ENCODE assay signal across 19 cellular contexts in the genomic region with DNA sequence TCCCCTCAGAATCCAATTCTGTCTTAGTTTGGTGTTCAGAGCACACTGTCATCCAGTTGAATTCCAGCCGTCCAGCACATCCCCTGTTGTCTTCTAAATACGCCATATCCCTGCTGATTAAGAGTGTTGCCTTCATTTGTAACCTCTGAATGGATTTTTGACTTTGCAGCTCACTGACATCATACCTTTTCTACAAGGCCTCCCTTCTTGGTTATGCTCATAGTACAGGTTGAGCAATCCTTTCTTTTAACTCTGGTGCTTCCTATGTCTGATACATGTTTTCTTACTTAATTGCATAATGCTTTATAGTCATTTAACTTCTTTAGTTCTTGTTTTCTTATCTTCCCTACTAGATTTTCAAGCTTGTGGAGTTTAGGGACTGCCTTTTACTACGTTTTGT. TPM values are rescaled to one million over a fixed set of nuclear protein-coding genes. Genes with fewer than 3 reads are reported as not detected.
DNase-seq lines count a peak whose midpoint lies in the region; ATAC-seq and TF ChIP-seq lines count a peak whose summit lies in the region.
"Had no signal": no experiment of that assay in that cellular context is flagged by ENCODE, and none has a peak within 500 bp of the region (broad histone marks: within the 10 kb centered on the region; RNA-seq: fewer than 3 reads in every experiment).

No MANE protein-coding gene starts in this region.

- no peaks in the 10 kb centered on the region for H3F3A ChIP-seq in GM23338 (replicated peaks; ENCODE audit: low read depth)

- H3K27me3 Mint-ChIP-seq in GM23338 (ENCODE audit: insufficient read depth, low read depth, poor library complexity) (peaks cover 3% of the 10 kb centered on the region), T-helper 17 cell (no peaks in the 10 kb centered on the region), nephron progenitor cell (ENCODE audit: low read depth, poor library complexity) (no peaks in the 10 kb centered on the region)
- H3K27me3 Mint-ChIP-seq: CD4-positive, alpha-beta memory T cell had no signal

- peaks cover 13% of the 10 kb centered on the region; the same call in 1 of the 2 replicates for H4K20me1 ChIP-seq in GM23338 (replicated peaks; ENCODE audit: insufficient read depth)

- H3K79me2 ChIP-seq in GM23338 (replicated peaks; ENCODE audit: insufficient read depth): peaks cover 53% of the 10 kb centered on the region

- ATAC-seq in GM23338 (no peak), T-helper 17 cell (no peak), HG03135 (IDR thresholded peaks at IDR 0.05; ENCODE audit: unreplicated experiment) (no peak), GM19467 (IDR thresholded peaks at IDR 0.05; ENCODE audit: unreplicated experiment) (no peak)

- H3K27ac ChIP-seq in GM23338 (ENCODE audit: low read depth): no peak overlapping the region
- H3K27ac ChIP-seq: SJCRH30 had no signal

- H3K4me1 ChIP-seq in GM23338 (ENCODE audit: insufficient read depth): peaks cover 10% of the 10 kb centered on the region
- H3K4me1 ChIP-seq: SJCRH30 had no signal

- H3K36me3 ChIP-seq in GM23338 (ENCODE audit: insufficient read depth): peaks cover 36% of the 10 kb centered on the region

- H3K36me3 Mint-ChIP-seq in GM23338 (ENCODE audit: low read depth) (peaks cover 73% of the 10 kb centered on the region), T-helper 17 cell (ENCODE audit: low read depth) (peaks cover 27% of the 10 kb centered on the region), nephron progenitor cell (ENCODE audit: low read depth) (peaks cover 80% of the 10 kb centered on the region)

- no peaks in the 10 kb centered on the region for H3K9me3 ChIP-seq in T-helper 17 cell (ENCODE audit: control insufficient read depth, low read length, poor library complexity, severe bottlenecking)
- H3K9me3 ChIP-seq: BE2C, SJCRH30 had no signal

- no peak overlapping the region for H2AFZ ChIP-seq in GM23338

- no peak overlapping the region for H3K4me3 ChIP-seq in GM23338
- H3K4me3 ChIP-seq in epithelial cell of esophagus (ENCODE audit: low read length): no peak overlapping the region
- H3K4me3 ChIP-seq: SJCRH30 had no signal

- H3K9me2 ChIP-seq in GM23338 (ENCODE audit: insufficient read depth): no peaks in the 10 kb centered on the region

- H3K27me3 ChIP-seq in GM23338 (ENCODE audit: insufficient read depth): no peaks in the 10 kb centered on the region
- H3K27me3 ChIP-seq: BE2C, SJCRH30 had no signal

- H3K4me2 ChIP-seq in GM23338: no peak overlapping the region

- no peaks in the 10 kb centered on the region for H3K9me3 Mint-ChIP-seq in GM23338
- no peaks in the 10 kb centered on the region for H3K9me3 Mint-ChIP-seq in nephron progenitor cell
- H3K9me3 Mint-ChIP-seq: CD4-positive, alpha-beta memory T cell had no signal

- H3K27ac Mint-ChIP-seq in GM23338: peak overlapping the region; percentile 21; the same call in 1 of the 2 replicates
- H3K27ac Mint-ChIP-seq in T-helper 17 cell: peak overlapping the region; percentile 51
- H3K27ac Mint-ChIP-seq in nephron progenitor cell: peak overlapping the region; percentile 37

- H3K4me1 Mint-ChIP-seq in GM23338: peaks cover 14% of the 10 kb centered on the region
- H3K4me1 Mint-ChIP-seq in T-helper 17 cell: peaks cover 20% of the 10 kb centered on the region
- no peaks in the 10 kb centered on the region for H3K4me1 Mint-ChIP-seq in nephron progenitor cell

- DNase-seq in GM23338 (ENCODE audit: low spot score) (no peak), T-helper 17 cell (no peak), epithelial cell of esophagus (ENCODE audit: low read depth) (peak; percentile 55), nephron progenitor cell (no peak), HK-2 (ENCODE audit: unreplicated experiment) (no peak)
- DNase-seq: BE2C; CD4-positive, alpha-beta memory T cell; HCEC 1CT; KG1; NCI-H1417; NCI-H187 treated with DMSO at 0.1 percent for 48 hours; NCI-H345; NCI-H526; OCI-M1; RPMI8226; SJCRH30 had no signal

- TF ChIP-seq CTCF in GM23338 (conservative IDR thresholded peaks at IDR 0.05; ENCODE audit: low read depth in 2 of 2): no peak
- no peak for TF ChIP-seq CTCF in epithelial cell of esophagus (IDR thresholded peaks at IDR 0.05; ENCODE audit: insufficient read depth, low read depth, low read length, missing control alignments)
- no peak for TF ChIP-seq CTCF in nephron progenitor cell (IDR thresholded peaks at IDR 0.05)

- H3K4me3 Mint-ChIP-seq in GM23338: no peak overlapping the region
- no peak overlapping the region for H3K4me3 Mint-ChIP-seq in T-helper 17 cell
- no peak overlapping the region for H3K4me3 Mint-ChIP-seq in nephron progenitor cell
- H3K4me3 Mint-ChIP-seq: CD4-positive, alpha-beta memory T cell had no signal

TF ChIP-seq in GM23338, 12 proteins besides CTCF, POLR2A, EP300 and RAD21:
- no peak for TF ChIP-seq POLR2AphosphoS5 (IDR thresholded peaks at IDR 0.05; ENCODE audit: low read depth)
- no peak for TF ChIP-seq ZNF331 (CRISPR knock-in tag; IDR thresholded peaks at IDR 0.05; ENCODE audit: low read depth)
- TF ChIP-seq, protein P1, sequence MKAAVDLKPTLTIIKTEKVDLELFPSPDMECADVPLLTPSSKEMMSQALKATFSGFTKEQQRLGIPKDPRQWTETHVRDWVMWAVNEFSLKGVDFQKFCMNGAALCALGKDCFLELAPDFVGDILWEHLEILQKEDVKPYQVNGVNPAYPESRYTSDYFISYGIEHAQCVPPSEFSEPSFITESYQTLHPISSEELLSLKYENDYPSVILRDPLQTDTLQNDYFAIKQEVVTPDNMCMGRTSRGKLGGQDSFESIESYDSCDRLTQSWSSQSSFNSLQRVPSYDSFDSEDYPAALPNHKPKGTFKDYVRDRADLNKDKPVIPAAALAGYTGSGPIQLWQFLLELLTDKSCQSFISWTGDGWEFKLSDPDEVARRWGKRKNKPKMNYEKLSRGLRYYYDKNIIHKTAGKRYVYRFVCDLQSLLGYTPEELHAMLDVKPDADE (IDR thresholded peaks at IDR 0.05): no peak

RNA-seq across cellular contexts. Expression of a gene that starts 36.4 kb away (rescaled TPM):
- 150 and 159 TPM in 2 replicates for total RNA-seq in GM23338 (2014; rRNA removed; shearing (Covaris generic))
- 107 and 113 TPM in 2 replicates for polyA plus RNA-seq in GM23338 (2016; fragmentation: Nextera tagmentation; extraction: Ambion mirVana)
- 10 to 100 TPM; 53.7 to 59.2 TPM for total RNA-seq in T-helper 17 cell

RNA-seq across cellular contexts. Expression of a gene that starts 57.8 kb away (rescaled TPM):
- total RNA-seq in GM23338 (2014; rRNA removed; shearing (Covaris generic)): 0.35 and 2.1 TPM in 2 replicates
- polyA plus RNA-seq in GM23338 (2016; fragmentation: Nextera tagmentation; extraction: Ambion mirVana): 0.31 and 0.61 TPM in 2 replicates
- not detected for total RNA-seq in T-helper 17 cell
- total RNA-seq: CD4-positive, alpha-beta memory T cell had no signal
- polyA plus RNA-seq: AG04450; CD4-positive, alpha-beta memory T cell had no signal
